32 cellular contexts compared by ENCODE assay signal in genomic region chr22:32331236-32331917, GRCh38. TPM values are rescaled to one million over a fixed set of nuclear protein-coding genes. Genes with fewer than 3 reads are reported as not detected.
DNase-seq lines count a peak whose midpoint lies in the region; ATAC-seq and TF ChIP-seq lines count a peak whose summit lies in the region.
"Had no signal": no experiment of that assay in that cellular context is flagged by ENCODE, and none has a peak within 500 bp of the region (broad histone marks: within the 10 kb centered on the region; RNA-seq: fewer than 3 reads in every experiment).

No MANE protein-coding gene starts in this region.

- peak overlapping the region; percentile 98 for H2BK12ac ChIP-seq in neuronal stem cell (ENCODE audit: low read length)

- no peak overlapping the region for H4K8ac ChIP-seq in neuronal stem cell (ENCODE audit: low read depth, low read length)

- H3K27me3 ChIP-seq in left ventricle myocardium inferior (ENCODE audit: low read depth) (peaks cover 5% of the 10 kb centered on the region), neuronal stem cell (ENCODE audit: control insufficient read depth in 3 of 3, insufficient read depth in 3 of 3, low read depth in 1 of 3, low read length in 3 of 3) (no peaks in the 10 kb centered on the region)

- H2BK15ac ChIP-seq in neuronal stem cell (ENCODE audit: low read length), result peak overlapping the region; percentile 98

- peak overlapping the region; percentile 72 for H2BK5ac ChIP-seq in neuronal stem cell (ENCODE audit: low read length)

- WGBS in neuronal stem cell (ENCODE audit: extremely low coverage in 2 of 2, insufficient read length in 2 of 2, insufficient replicate concordance in 1 of 2), 2 donors, result no CpG with 5 or more reads among the region's 28 CpGs

- peaks cover 13% of the 10 kb centered on the region for H3K27me3 Mint-ChIP-seq in activated T-cell treated with anti-CD3 and anti-CD28 coated beads, Interleukin-2, amount 50 U/mL, for 72 hours (ENCODE audit: low read depth)

- H3K36me3 Mint-ChIP-seq in activated T-cell treated with anti-CD3 and anti-CD28 coated beads, Interleukin-2, amount 50 U/mL, for 72 hours (ENCODE audit: insufficient read depth in 2 of 2), result no peaks in the 10 kb centered on the region
- H3K36me3 Mint-ChIP-seq: CD8-positive, alpha-beta T cell; natural killer cell treated with Interleukin-12 subunit alpha and Interleukin-12 subunit beta and Interleukin-15 and Interleukin-18, amount 100 ng/mL, for 72 hours had no signal

- H3K27ac ChIP-seq in left ventricle myocardium inferior (replicated peaks) (peak overlapping the region; percentile 38), neuronal stem cell (replicated peaks; ENCODE audit: low read length) (no peak overlapping the region)
- H3K27ac ChIP-seq: epithelial cell of prostate, thoracic aorta, VCaP had no signal

- H3K36me3 ChIP-seq in left ventricle myocardium inferior, result no peaks in the 10 kb centered on the region
- peaks cover 0 to 2% of the 10 kb centered on the region in 2 donors for H3K36me3 ChIP-seq in neuronal stem cell (replicated peaks in 1 of 2; ENCODE audit: control insufficient read depth in 2 of 2, insufficient read depth in 2 of 2, low read length in 2 of 2)
- H3K36me3 ChIP-seq: thoracic aorta had no signal

- H3K14ac ChIP-seq in neuronal stem cell (ENCODE audit: low read length), result peak overlapping the region; percentile 25

- no peak for ATAC-seq in left ventricle myocardium superior
- no peak for ATAC-seq in activated T-cell treated with anti-CD3 and anti-CD28 coated beads, Interleukin-2, amount 50 U/mL, for 72 hours (replicated peaks in 1 of 2)
- no peak for ATAC-seq in HG03460 (IDR thresholded peaks at IDR 0.05; ENCODE audit: unreplicated experiment)
- ATAC-seq: activated CD4-positive, alpha-beta T cell treated with anti-CD3 and anti-CD28 coated beads for 36 hours; CD8-positive, alpha-beta T cell; HCT116; natural killer cell treated with Interleukin-12 subunit alpha and Interleukin-12 subunit beta and Interleukin-15 and Interleukin-18, amount 100 ng/mL, for 72 hours; Panc1 had no signal

- H3K4me3 Mint-ChIP-seq in activated T-cell treated with anti-CD3 and anti-CD28 coated beads, Interleukin-2, amount 50 U/mL, for 72 hours, result no peak overlapping the region
- H3K4me3 Mint-ChIP-seq: activated CD4-positive, alpha-beta T cell treated with anti-CD3 and anti-CD28 coated beads for 36 hours; activated T-cell treated with anti-CD3 and anti-CD28 coated beads, Interleukin-2, amount 50 U/mL, for 24 hours; CD8-positive, alpha-beta T cell; central memory CD8-positive, alpha-beta T cell; natural killer cell treated with Interleukin-12 subunit alpha and Interleukin-12 subunit beta and Interleukin-15 and Interleukin-18, amount 100 ng/mL, for 72 hours; stimulated activated naive CD8-positive, alpha-beta T cell treated with anti-CD3 and anti-CD28 coated beads, Interleukin-15, Interleukin-2, amounts not matched to agents 100 ng/mL and 50 ng/mL, for 24 hours had no signal

- DNase-seq in left ventricle myocardium inferior (no peak), left ventricle myocardium superior (no peak), ecto neural progenitor cell (ENCODE audit: low spot score) (peak; percentile 31), neuronal stem cell (ENCODE audit: low spot score) (no peak), ureter (ENCODE audit: low spot score) (peak; percentile 38), NOMO-1 treated with dmso at 0.1 percent for 144 hours (lab: John Stamatoyannopoulos, UW; ENCODE audit: unreplicated experiment) (no peak)
- no peak for DNase-seq in activated T-cell treated with anti-CD3 and anti-CD28 coated beads, Interleukin-2, amount 50 U/mL, for 72 hours
- DNase-seq: activated CD4-positive, alpha-beta T cell treated with anti-CD3 and anti-CD28 coated beads for 36 hours; activated naive CD4-positive, alpha-beta T cell treated with Interleukin-2 at 50 U/mL for 16 hours; activated T-cell treated with anti-CD3 and anti-CD28 coated beads, Interleukin-2, amount 50 U/mL, for 24 hours; effector CD4-positive, alpha-beta T cell; IMR-90; mammary epithelial cell; NCI-H146; NCI-H2107; NCI-H748 treated with DMSO at 0.1 percent for 48 hours; SIG-M5; stimulated activated CD4-positive, alpha-beta T cell treated with anti-CD3 and anti-CD28 coated beads, Interleukin-1b, Interleukin-23, amount 100 ng/mL, for 48 hours had no signal

- peaks cover 3% of the 10 kb centered on the region for H3K79me1 ChIP-seq in neuronal stem cell (ENCODE audit: low read depth, low read length)

- intact Hi-C loops in left ventricle myocardium inferior (cut with micrococcal nuclease), result no loop called here
- intact Hi-C loops in left ventricle myocardium superior (cut with micrococcal nuclease), result no loop called here

- no peak overlapping the region for H3K4me2 ChIP-seq in neuronal stem cell (ENCODE audit: insufficient read depth, low read length, poor library complexity, severe bottlenecking)
- H3K4me2 ChIP-seq: smooth muscle cell had no signal

- H3K4ac ChIP-seq in neuronal stem cell (ENCODE audit: low read length), result no peak overlapping the region

- peaks cover 4% of the 10 kb centered on the region for H3K4me1 ChIP-seq in left ventricle myocardium inferior
- peaks cover 13 to 30% of the 10 kb centered on the region in 2 donors for H3K4me1 ChIP-seq in neuronal stem cell (ENCODE audit: control insufficient read depth in 2 of 2, insufficient read depth in 1 of 2, low read depth in 1 of 2, low read length in 2 of 2)

- peak overlapping the region; percentile 11 for H4K91ac ChIP-seq in neuronal stem cell (ENCODE audit: low read depth, low read length, poor library complexity)

- H2AFZ ChIP-seq in neuronal stem cell (ENCODE audit: low read length), result no peak overlapping the region

- H3K4me3 ChIP-seq in left ventricle myocardium inferior (peak overlapping the region; percentile 34), neuronal stem cell (ENCODE audit: low read length in 2 of 2) (no peak overlapping the region)
- H3K4me3 ChIP-seq: smooth muscle cell, thoracic aorta had no signal

- peak overlapping the region; percentile 98 for H2AK5ac ChIP-seq in neuronal stem cell (ENCODE audit: low read depth, low read length)

- TF ChIP-seq CTCF in left ventricle myocardium inferior (IDR thresholded peaks at IDR 0.05; ENCODE audit: borderline replicate concordance), result no peak

- no peaks in the 10 kb centered on the region for H3K4me1 Mint-ChIP-seq in activated T-cell treated with anti-CD3 and anti-CD28 coated beads, Interleukin-2, amount 50 U/mL, for 72 hours (ENCODE audit: low read depth)
- H3K4me1 Mint-ChIP-seq: activated CD4-positive, alpha-beta T cell treated with anti-CD3 and anti-CD28 coated beads for 36 hours; central memory CD8-positive, alpha-beta T cell had no signal

- H3K23ac ChIP-seq in neuronal stem cell (ENCODE audit: low read depth, low read length, poor library complexity), result peak overlapping the region; percentile 5

- H3K18ac ChIP-seq in neuronal stem cell (ENCODE audit: low read length), result peak overlapping the region; percentile 98

- H3K9ac ChIP-seq in neuronal stem cell (ENCODE audit: low read depth, low read length, poor library complexity), result peak overlapping the region; percentile 10

- H3K9me3 ChIP-seq in left ventricle myocardium inferior (replicated peaks) (no peaks in the 10 kb centered on the region), neuronal stem cell (replicated peaks in 1 of 2; ENCODE audit: control insufficient read depth in 2 of 2, insufficient read depth in 1 of 2, low read depth in 1 of 2, low read length in 2 of 2) (peaks cover 0 to 5% of the 10 kb centered on the region in 2 donors)
- H3K9me3 ChIP-seq: thoracic aorta had no signal

- H2BK120ac ChIP-seq in neuronal stem cell (ENCODE audit: low read depth, low read length), result peak overlapping the region; percentile 51

- H3K9me3 Mint-ChIP-seq in activated T-cell treated with anti-CD3 and anti-CD28 coated beads, Interleukin-2, amount 50 U/mL, for 72 hours, result no peaks in the 10 kb centered on the region
- H3K9me3 Mint-ChIP-seq: activated T-cell treated with anti-CD3 and anti-CD28 coated beads, Interleukin-2, amount 50 U/mL, for 24 hours; CD8-positive, alpha-beta T cell; central memory CD8-positive, alpha-beta T cell; natural killer cell treated with Interleukin-12 subunit alpha and Interleukin-12 subunit beta and Interleukin-15 and Interleukin-18, amount 100 ng/mL, for 72 hours; stimulated activated naive CD8-positive, alpha-beta T cell treated with anti-CD3 and anti-CD28 coated beads, Interleukin-15, Interleukin-2, amounts not matched to agents 100 ng/mL and 50 ng/mL, for 24 hours had no signal

- H3K27ac Mint-ChIP-seq in activated T-cell treated with anti-CD3 and anti-CD28 coated beads, Interleukin-2, amount 50 U/mL, for 72 hours, result no peak overlapping the region
- H3K27ac Mint-ChIP-seq: activated CD4-positive, alpha-beta T cell treated with anti-CD3 and anti-CD28 coated beads for 36 hours; activated T-cell treated with anti-CD3 and anti-CD28 coated beads, Interleukin-2, amount 50 U/mL, for 24 hours; CD8-positive, alpha-beta T cell; natural killer cell treated with Interleukin-12 subunit alpha and Interleukin-12 subunit beta and Interleukin-15 and Interleukin-18, amount 100 ng/mL, for 72 hours; stimulated activated naive CD8-positive, alpha-beta T cell treated with anti-CD3 and anti-CD28 coated beads, Interleukin-15, Interleukin-2, amounts not matched to agents 100 ng/mL and 50 ng/mL, for 24 hours had no signal

RNA-seq across cellular contexts. Expression of gene RFPL3, which starts 26.3 kb away (rescaled TPM):
- total RNA-seq in left ventricle myocardium inferior (not detected), left ventricle myocardium superior (not detected), ureter (not detected)
- not detected for polyA plus RNA-seq in neuronal stem cell (2013, experiment 1 of 2)
- not detected for polyA plus RNA-seq in neuronal stem cell (2013, experiment 2 of 2)
- not detected for total RNA-seq in activated T-cell treated with anti-CD3 and anti-CD28 coated beads, Interleukin-2, amount 50 U/mL, for 72 hours
- total RNA-seq: activated CD4-positive, alpha-beta T cell treated with anti-CD3 and anti-CD28 coated beads for 36 hours; CD8-positive, alpha-beta T cell; IMR-90; mammary epithelial cell; mucosa of gallbladder; natural killer cell treated with Interleukin-12 subunit alpha and Interleukin-12 subunit beta and Interleukin-15 and Interleukin-18, amount 100 ng/mL, for 72 hours; osteoblast; smooth muscle cell; thoracic aorta had no signal
- polyA plus RNA-seq: adipose tissue, IMR-90, mammary epithelial cell had no signal

Comparison
In these comparisons a context has a peak if more than half of its experiments do, and no peak if none do; other contexts are left out.
1. DNase-seq: peak in ecto neural progenitor cell (single experiment) and ureter (single experiment); none in left ventricle myocardium inferior (single experiment), left ventricle myocardium superior (single experiment), neuronal stem cell (single experiment), activated T-cell treated with anti-CD3 and anti-CD28 coated beads, Interleukin-2, amount 50 U/mL, for 72 hours (0 of 2) and NOMO-1 treated with dmso at 0.1 percent for 144 hours (single experiment).